23 cellular contexts compared by ENCODE assay signal in genomic region chr12:47305464-47305863, GRCh38.
DNase-seq lines count a peak whose midpoint lies in the region; ATAC-seq and TF ChIP-seq lines count a peak whose summit lies in the region.
"Had no signal": no experiment of that assay in that cellular context is flagged by ENCODE, and none has a peak within 500 bp of the region (broad histone marks: within the 10 kb centered on the region; RNA-seq: fewer than 3 reads in every experiment).

No MANE protein-coding gene starts in this region.

- TF ChIP-seq CTCF in activated CD8-positive, alpha-beta T cell treated with anti-CD3 and anti-CD28 coated beads for 36 hours (IDR thresholded peaks at IDR 0.05) = no peak
- TF ChIP-seq CTCF in CD4-positive, alpha-beta T cell (IDR thresholded peaks at IDR 0.05) = no peak

- no peak for DNase-seq in activated CD8-positive, alpha-beta T cell treated with anti-CD3 and anti-CD28 coated beads for 36 hours
- DNase-seq in activated CD8-positive, alpha-beta T cell treated with anti-CD3 and anti-CD28 coated beads, Interleukin-2, amount 10 ng/mL, durations not matched to agents 7 days and 5 days = no peak
- no peak for DNase-seq in CD4-positive, alpha-beta T cell
- no peak for DNase-seq in naive thymus-derived CD4-positive, alpha-beta T cell
- DNase-seq in NCI-H1694 treated with DMSO at 0.1 percent for 48 hours (lab: John Stamatoyannopoulos, UW) (no peak), NCI-H2107 treated with DMSO at 0.1 percent for 48 hours (lab: John Stamatoyannopoulos, UW; ENCODE audit: unreplicated experiment) (no peak)
- DNase-seq: CD8-positive, alpha-beta memory T cell; DMS53; EL; GOT3; NCI-H1105 treated with DMSO at 0.1 percent for 48 hours; NCI-H187; NCI-H2107; NCI-H2227 treated with DMSO at 0.1 percent for 48 hours; NCI-H524; NCI-H82; OCI-M1; SHP77 had no signal

- no peaks in the 10 kb centered on the region for H3K36me3 ChIP-seq in naive thymus-derived CD4-positive, alpha-beta T cell (ENCODE audit: control insufficient read depth in 2 of 3, insufficient read depth in 3 of 3, low read length in 3 of 3)

- peak overlapping the region; percentile 48 for H3K27ac Mint-ChIP-seq in activated CD8-positive, alpha-beta T cell treated with anti-CD3 and anti-CD28 coated beads for 36 hours
- no peak overlapping the region for H3K27ac Mint-ChIP-seq in activated CD8-positive, alpha-beta T cell treated with anti-CD3 and anti-CD28 coated beads, Interleukin-2, amount 10 ng/mL, durations not matched to agents 7 days and 5 days
- H3K27ac Mint-ChIP-seq in CD4-positive, alpha-beta T cell = no peak overlapping the region
- H3K27ac Mint-ChIP-seq in activated T-helper 17 cell treated with anti-CD3 and anti-CD28 coated beads, Interleukin-2, amount 50 U/mL, for 72 hours = peak overlapping the region; percentile 28
- H3K27ac Mint-ChIP-seq in naive thymus-derived CD4-positive, alpha-beta T cell = peak overlapping the region in 5 of 9 donors; percentile 20 to 96 (median 33)

- POLR2A ChIA-PET in activated CD8-positive, alpha-beta T cell treated with anti-CD3 and anti-CD28 coated beads for 36 hours (lab: Charles Lee) = interaction anchor here (1.3 to 1.6 kb wide), 2 partner anchors 9 to 86 kb away, joined by 5 to 6 read pairs; no protein-coding TSS in a partner anchor
- POLR2A ChIA-PET in activated CD8-positive, alpha-beta T cell treated with anti-CD3 and anti-CD28 coated beads, Interleukin-2, amount 10 ng/mL, durations not matched to agents 7 days and 5 days (lab: Charles Lee) = interaction anchor here (1.1 to 1.2 kb wide), 2 partner anchors 51 to 64 kb away, joined by 4 read pairs; no protein-coding TSS in a partner anchor
- POLR2A ChIA-PET in CD4-positive, alpha-beta T cell (lab: Charles Lee) = interaction anchor here (0.6 kb wide), 1 partner anchor 1314 kb away, joined by 3 read pairs; no protein-coding TSS in a partner anchor
- POLR2A ChIA-PET in naive thymus-derived CD4-positive, alpha-beta T cell (lab: Charles Lee) = interaction anchor here (0.7 to 3.7 kb wide), 3 partner anchors 28 to 230 kb away, joined by 3 to 68 read pairs (median 4); no protein-coding TSS in a partner anchor

- CTCF ChIA-PET in activated CD8-positive, alpha-beta T cell treated with anti-CD3 and anti-CD28 coated beads for 36 hours (lab: Charles Lee) = interaction anchor here (2.6 kb wide), 1 partner anchor 234 kb away, joined by 11 read pairs; no protein-coding TSS in a partner anchor
- CTCF ChIA-PET in activated CD8-positive, alpha-beta T cell treated with anti-CD3 and anti-CD28 coated beads, Interleukin-2, amount 10 ng/mL, durations not matched to agents 7 days and 5 days (lab: Charles Lee) = interaction anchor here (2.9 kb wide), 1 partner anchor 92 kb away, joined by 34 read pairs; no protein-coding TSS in a partner anchor
- CTCF ChIA-PET in CD4-positive, alpha-beta T cell (lab: Charles Lee) = no interaction called here
- CTCF ChIA-PET in naive thymus-derived CD4-positive, alpha-beta T cell (lab: Charles Lee) = interaction anchor here (0.6 kb wide), 1 partner anchor 125 kb away, joined by 3 read pairs; no protein-coding TSS in a partner anchor

- peaks cover 71% of the 10 kb centered on the region for H3K4me1 Mint-ChIP-seq in activated CD8-positive, alpha-beta T cell treated with anti-CD3 and anti-CD28 coated beads for 36 hours (ENCODE audit: low read depth)
- H3K4me1 Mint-ChIP-seq in activated CD8-positive, alpha-beta T cell treated with anti-CD3 and anti-CD28 coated beads, Interleukin-2, amount 10 ng/mL, durations not matched to agents 7 days and 5 days (ENCODE audit: low read depth) = peaks cover 65% of the 10 kb centered on the region
- H3K4me1 Mint-ChIP-seq in CD4-positive, alpha-beta T cell (ENCODE audit: low read depth) = peaks cover 46% of the 10 kb centered on the region
- peaks cover 47% of the 10 kb centered on the region for H3K4me1 Mint-ChIP-seq in activated T-helper 17 cell treated with anti-CD3 and anti-CD28 coated beads, Interleukin-2, amount 50 U/mL, for 72 hours
- peaks cover 24 to 73% (median 60%) of the 10 kb centered on the region in 7 donors for H3K4me1 Mint-ChIP-seq in naive thymus-derived CD4-positive, alpha-beta T cell

- no peaks in the 10 kb centered on the region for H3K27me3 Mint-ChIP-seq in activated CD8-positive, alpha-beta T cell treated with anti-CD3 and anti-CD28 coated beads for 36 hours
- H3K27me3 Mint-ChIP-seq in activated CD8-positive, alpha-beta T cell treated with anti-CD3 and anti-CD28 coated beads, Interleukin-2, amount 10 ng/mL, durations not matched to agents 7 days and 5 days (ENCODE audit: low read depth) = no peaks in the 10 kb centered on the region
- H3K27me3 Mint-ChIP-seq in CD4-positive, alpha-beta T cell = no peaks in the 10 kb centered on the region
- H3K27me3 Mint-ChIP-seq in activated T-helper 17 cell treated with anti-CD3 and anti-CD28 coated beads, Interleukin-2, amount 50 U/mL, for 72 hours = no peaks in the 10 kb centered on the region
- H3K27me3 Mint-ChIP-seq in naive thymus-derived CD4-positive, alpha-beta T cell = no peaks in the 10 kb centered on the region
- H3K27me3 Mint-ChIP-seq: CD8-positive, alpha-beta memory T cell had no signal

- H3K4me1 ChIP-seq in naive thymus-derived CD4-positive, alpha-beta T cell (ENCODE audit: control insufficient read depth in 2 of 2, insufficient read depth in 2 of 2, low read length in 2 of 2) = peaks cover 3 to 4% of the 10 kb centered on the region in 2 donors

- H3K36me3 Mint-ChIP-seq in activated CD8-positive, alpha-beta T cell treated with anti-CD3 and anti-CD28 coated beads for 36 hours (ENCODE audit: low read depth) = peaks cover 68% of the 10 kb centered on the region
- peaks cover 28% of the 10 kb centered on the region for H3K36me3 Mint-ChIP-seq in activated CD8-positive, alpha-beta T cell treated with anti-CD3 and anti-CD28 coated beads, Interleukin-2, amount 10 ng/mL, durations not matched to agents 7 days and 5 days (ENCODE audit: low read depth)
- peaks cover 64% of the 10 kb centered on the region for H3K36me3 Mint-ChIP-seq in CD4-positive, alpha-beta T cell (ENCODE audit: low read depth)
- peaks cover 14% of the 10 kb centered on the region for H3K36me3 Mint-ChIP-seq in activated T-helper 17 cell treated with anti-CD3 and anti-CD28 coated beads, Interleukin-2, amount 50 U/mL, for 72 hours (ENCODE audit: low read depth)
- peaks cover 23 to 74% (median 55%) of the 10 kb centered on the region in 5 donors for H3K36me3 Mint-ChIP-seq in naive thymus-derived CD4-positive, alpha-beta T cell

- ATAC-seq in activated CD8-positive, alpha-beta T cell treated with anti-CD3 and anti-CD28 coated beads for 36 hours = no peak
- no peak for ATAC-seq in activated CD8-positive, alpha-beta T cell treated with anti-CD3 and anti-CD28 coated beads, Interleukin-2, amount 10 ng/mL, durations not matched to agents 7 days and 5 days
- no peak for ATAC-seq in CD4-positive, alpha-beta T cell (ENCODE audit: poor library complexity)
- ATAC-seq in activated T-helper 17 cell treated with anti-CD3 and anti-CD28 coated beads, Interleukin-2, amount 50 U/mL, for 72 hours (replicated peaks) = no peak
- ATAC-seq in naive thymus-derived CD4-positive, alpha-beta T cell = no peak
- no peak for ATAC-seq in GM21529 (IDR thresholded peaks at IDR 0.05; ENCODE audit: unreplicated experiment)
- ATAC-seq: GM12878, HCT116, K562 had no signal

- no peak overlapping the region for H3K4me3 Mint-ChIP-seq in activated CD8-positive, alpha-beta T cell treated with anti-CD3 and anti-CD28 coated beads for 36 hours
- H3K4me3 Mint-ChIP-seq in activated CD8-positive, alpha-beta T cell treated with anti-CD3 and anti-CD28 coated beads, Interleukin-2, amount 10 ng/mL, durations not matched to agents 7 days and 5 days = no peak overlapping the region
- peak overlapping the region; percentile 66 for H3K4me3 Mint-ChIP-seq in CD4-positive, alpha-beta T cell
- peak overlapping the region; percentile 99 for H3K4me3 Mint-ChIP-seq in activated T-helper 17 cell treated with anti-CD3 and anti-CD28 coated beads, Interleukin-2, amount 50 U/mL, for 72 hours
- peak overlapping the region in 7 of 10 donors; percentile 13 to 63 (median 19) for H3K4me3 Mint-ChIP-seq in naive thymus-derived CD4-positive, alpha-beta T cell
- H3K4me3 Mint-ChIP-seq: CD8-positive, alpha-beta memory T cell had no signal

- peaks cover 36% of the 10 kb centered on the region for H3K9me3 Mint-ChIP-seq in activated CD8-positive, alpha-beta T cell treated with anti-CD3 and anti-CD28 coated beads for 36 hours
- H3K9me3 Mint-ChIP-seq in activated CD8-positive, alpha-beta T cell treated with anti-CD3 and anti-CD28 coated beads, Interleukin-2, amount 10 ng/mL, durations not matched to agents 7 days and 5 days (ENCODE audit: insufficient read depth) = peaks cover 5% of the 10 kb centered on the region
- peaks cover 9% of the 10 kb centered on the region for H3K9me3 Mint-ChIP-seq in CD4-positive, alpha-beta T cell
- peaks cover 4% of the 10 kb centered on the region for H3K9me3 Mint-ChIP-seq in activated T-helper 17 cell treated with anti-CD3 and anti-CD28 coated beads, Interleukin-2, amount 50 U/mL, for 72 hours
- peaks cover 7 to 90% (median 49%) of the 10 kb centered on the region in 11 donors for H3K9me3 Mint-ChIP-seq in naive thymus-derived CD4-positive, alpha-beta T cell

- intact Hi-C loops in activated CD8-positive, alpha-beta T cell treated with anti-CD3 and anti-CD28 coated beads for 36 hours (cut with micrococcal nuclease) = loop anchor here (5.0 kb wide), 5 partner anchors 33 to 273 kb away; no protein-coding TSS in a partner anchor
- intact Hi-C loops in CD4-positive, alpha-beta T cell (cut with DNase I, micrococcal nuclease) = loop anchor here (5.0 to 10.0 kb wide), 6 partner anchors 83 to 1233 kb away; partner anchors contain the start of genes AMIGO2 (in 1 of the 2) and PCED1B (in 1 of the 2)
- intact Hi-C loops in naive thymus-derived CD4-positive, alpha-beta T cell (cut with micrococcal nuclease) = loop anchor here (5.0 kb wide), 2 partner anchors 113 to 163 kb away; no protein-coding TSS in a partner anchor

- no peaks in the 10 kb centered on the region for H3K27me3 ChIP-seq in CD4-positive, alpha-beta T cell (ENCODE audit: control insufficient read depth, insufficient read depth, low read length)
- no peaks in the 10 kb centered on the region for H3K27me3 ChIP-seq in naive thymus-derived CD4-positive, alpha-beta T cell (ENCODE audit: control insufficient read depth in 2 of 2, insufficient read depth in 2 of 2, low read length in 2 of 2)

- H3K9me3 ChIP-seq in CD4-positive, alpha-beta T cell (ENCODE audit: control insufficient read depth, low read length) = no peaks in the 10 kb centered on the region
- peaks cover 0 to 38% (median 0%) of the 10 kb centered on the region in 3 experiments for H3K9me3 ChIP-seq in naive thymus-derived CD4-positive, alpha-beta T cell (ENCODE audit: control insufficient read depth in 2 of 3, low read length in 3 of 3)

- no peak overlapping the region for H3K27ac ChIP-seq in CD4-positive, alpha-beta T cell (ENCODE audit: low read depth, low read length)
- no peak overlapping the region for H3K27ac ChIP-seq in naive thymus-derived CD4-positive, alpha-beta T cell (ENCODE audit: low read depth, low read length)

- H3K4me3 ChIP-seq in naive thymus-derived CD4-positive, alpha-beta T cell (ENCODE audit: low read length) = no peak overlapping the region
- H3K4me3 ChIP-seq: GM12878, K562 had no signal

Comparison
In these comparisons a context has a peak if more than half of its experiments do, and no peak if none do; other contexts are left out.
1. H3K27ac Mint-ChIP-seq: peak in activated CD8-positive, alpha-beta T cell treated with anti-CD3 and anti-CD28 coated beads for 36 hours (single experiment), activated T-helper 17 cell treated with anti-CD3 and anti-CD28 coated beads, Interleukin-2, amount 50 U/mL, for 72 hours (single experiment) and naive thymus-derived CD4-positive, alpha-beta T cell (5 of 9); none in activated CD8-positive, alpha-beta T cell treated with anti-CD3 and anti-CD28 coated beads, Interleukin-2, amount 10 ng/mL, durations not matched to agents 7 days and 5 days (single experiment) and CD4-positive, alpha-beta T cell (single experiment).
2. H3K4me3 Mint-ChIP-seq: peak in CD4-positive, alpha-beta T cell (single experiment), activated T-helper 17 cell treated with anti-CD3 and anti-CD28 coated beads, Interleukin-2, amount 50 U/mL, for 72 hours (single experiment) and naive thymus-derived CD4-positive, alpha-beta T cell (7 of 10); none in activated CD8-positive, alpha-beta T cell treated with anti-CD3 and anti-CD28 coated beads for 36 hours (single experiment) and activated CD8-positive, alpha-beta T cell treated with anti-CD3 and anti-CD28 coated beads, Interleukin-2, amount 10 ng/mL, durations not matched to agents 7 days and 5 days (single experiment).